ENCODE assay signal across 1 cellular context in genomic region chr3:101725890-101726275, GRCh38.
TF ChIP-seq lines count a peak whose summit lies in the region.

No MANE protein-coding gene starts in this region.

TF ChIP-seq in HCT116, 20 proteins besides CTCF, POLR2A, EP300 and RAD21 (continued from another document):
- no peak for TF ChIP-seq YY1 (IDR thresholded peaks at IDR 0.05; ENCODE audit: extremely low read depth, insufficient replicate concordance, low read depth, low read length)
- TF ChIP-seq, protein P1, sequence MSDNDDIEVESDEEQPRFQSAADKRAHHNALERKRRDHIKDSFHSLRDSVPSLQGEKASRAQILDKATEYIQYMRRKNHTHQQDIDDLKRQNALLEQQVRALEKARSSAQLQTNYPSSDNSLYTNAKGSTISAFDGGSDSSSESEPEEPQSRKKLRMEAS (IDR thresholded peaks at IDR 0.05): no peak
- no peak for TF ChIP-seq CEBPB (IDR thresholded peaks at IDR 0.05; ENCODE audit: low read depth)
- no peak for TF ChIP-seq ZFX (IDR thresholded peaks at IDR 0.05)
- no peak for TF ChIP-seq CBX3 (IDR thresholded peaks at IDR 0.05; ENCODE audit: low read depth)
- no peak for TF ChIP-seq TCF7L2 (IDR thresholded peaks at IDR 0.05; ENCODE audit: borderline replicate concordance, extremely low read depth, insufficient read depth, insufficient read length)
- TF ChIP-seq SRF (IDR thresholded peaks at IDR 0.05; ENCODE audit: low read depth): no peak
